16 cellular contexts compared by ENCODE assay signal in the genomic region with DNA sequence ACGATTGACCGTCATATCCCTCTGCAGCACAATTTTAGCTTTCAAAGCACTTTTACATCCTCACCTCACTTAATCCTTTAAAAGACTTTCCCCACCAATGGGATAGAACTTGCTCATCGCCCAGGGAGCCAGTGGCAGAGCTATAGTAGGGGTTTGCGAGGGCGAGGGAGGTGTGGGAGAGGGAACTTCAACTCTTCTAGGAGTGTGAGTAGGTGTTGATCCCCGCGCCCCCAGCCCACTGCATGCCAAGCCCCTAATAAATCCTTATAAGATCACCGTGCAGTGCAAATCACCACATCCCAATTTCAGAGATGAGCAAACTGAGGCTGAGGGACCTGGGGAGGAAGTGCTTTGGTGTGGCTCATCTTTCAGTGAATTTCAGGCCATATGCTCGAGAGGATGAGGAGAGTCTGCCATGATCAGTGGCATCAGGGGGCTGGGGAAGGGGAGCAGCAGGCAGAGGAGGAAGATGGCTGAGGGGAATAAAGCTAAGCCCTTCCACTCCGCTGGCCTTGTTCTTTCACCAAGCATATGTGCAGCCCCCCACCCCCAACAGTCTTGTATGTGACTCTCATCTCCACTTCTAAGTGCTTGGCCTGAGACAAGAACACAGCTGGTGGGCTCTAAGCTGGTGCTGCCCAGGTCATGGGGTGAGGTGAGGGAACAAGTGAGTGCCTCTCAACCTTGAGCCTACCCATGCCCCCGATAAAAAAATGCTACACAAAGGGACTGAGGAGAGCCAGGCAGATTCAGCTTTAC. TPM values are rescaled to one million over a fixed set of nuclear protein-coding genes. Genes with fewer than 3 reads are reported as not detected.
DNase-seq lines count a peak whose midpoint lies in the region; ATAC-seq and TF ChIP-seq lines count a peak whose summit lies in the region.
"Had no signal": no experiment of that assay in that cellular context is flagged by ENCODE, and none has a peak within 500 bp of the region (broad histone marks: within the 10 kb centered on the region; RNA-seq: fewer than 3 reads in every experiment).

No MANE protein-coding gene starts in this region.

- no peak overlapping the region for H3K9ac ChIP-seq in SK-N-SH
- H3K9ac ChIP-seq: BLaER1 had no signal

- no peaks in the 10 kb centered on the region for H4K20me1 ChIP-seq in SK-N-SH (ENCODE audit: insufficient read depth)

- H3F3A ChIP-seq in SK-N-SH (replicated peaks; ENCODE audit: insufficient read depth): no peaks in the 10 kb centered on the region

- no peaks in the 10 kb centered on the region for H3K9me2 ChIP-seq in SK-N-SH

- 80% methylated on average over 10 of the region's 11 CpGs for WGBS in SK-N-SH (ENCODE audit: low lambda C conversion rate)

- peak overlapping the region; percentile 90 for H3K4me3 Mint-ChIP-seq in glutamatergic neuron (ENCODE audit: unreplicated experiment)
- H3K4me3 Mint-ChIP-seq: CD8-positive, alpha-beta memory T cell; GM23338 had no signal

- no peak for TF ChIP-seq CTCF in SK-N-SH (IDR thresholded peaks at IDR 0.05)
- TF ChIP-seq CTCF in glutamatergic neuron (IDR thresholded peaks at IDR 0.05; ENCODE audit: partially characterized antibody, unreplicated experiment): no peak

- no peak overlapping the region for H3K4me3 ChIP-seq in SK-N-SH (ENCODE audit: low read depth in 2 of 2, low read length in 1 of 2)
- H3K4me3 ChIP-seq: BLaER1, GM23338 had no signal

- H3K36me3 ChIP-seq in SK-N-SH (replicated peaks in 1 of 2; ENCODE audit: control insufficient read depth in 1 of 2, insufficient read depth in 2 of 2, low read length in 1 of 2): no peaks in the 10 kb centered on the region
- H3K36me3 ChIP-seq: BLaER1 had no signal

- peak; percentile 6 for DNase-seq in SK-N-SH
- DNase-seq in NCI-H82 (lab: John Stamatoyannopoulos, UW): peak; percentile 75
- DNase-seq in glutamatergic neuron: no peak
- DNase-seq in retina: peak; percentile 70
- no peak for DNase-seq in NCI-H226
- DNase-seq: 8988T; AML-193; Caco-2; CD8-positive, alpha-beta memory T cell; HCEC 1CT had no signal

- no peaks in the 10 kb centered on the region for H3K27me3 ChIP-seq in SK-N-SH (ENCODE audit: insufficient read depth)

- no peaks in the 10 kb centered on the region for H3K9me3 ChIP-seq in SK-N-SH
- H3K9me3 ChIP-seq: BLaER1, Caco-2 had no signal

- H2AFZ ChIP-seq in SK-N-SH (ENCODE audit: low read depth): no peak overlapping the region
- H2AFZ ChIP-seq: GM23338 had no signal

- H3K36me3 Mint-ChIP-seq in glutamatergic neuron (ENCODE audit: unreplicated experiment): no peaks in the 10 kb centered on the region
- H3K36me3 Mint-ChIP-seq: CD8-positive, alpha-beta memory T cell; IgD-negative memory B cell had no signal

- peak overlapping the region; percentile 77 for H3K27ac Mint-ChIP-seq in glutamatergic neuron (ENCODE audit: unreplicated experiment)
- H3K27ac Mint-ChIP-seq: GM23338, IgD-negative memory B cell had no signal

- no peak overlapping the region for H3K27ac ChIP-seq in SK-N-SH (ENCODE audit: low read depth in 2 of 2, low read length in 1 of 2)
- H3K27ac ChIP-seq: BLaER1 had no signal

- H3K27me3 Mint-ChIP-seq in glutamatergic neuron (ENCODE audit: unreplicated experiment): peaks cover 12% of the 10 kb centered on the region

- H3K9me3 Mint-ChIP-seq in glutamatergic neuron (ENCODE audit: unreplicated experiment): peaks cover 12% of the 10 kb centered on the region
- H3K9me3 Mint-ChIP-seq: CD8-positive, alpha-beta memory T cell; GM23338 had no signal

- peaks cover 2% of the 10 kb centered on the region in 2 experiments; a peak in 1 of 4 replicates for H3K4me1 ChIP-seq in SK-N-SH (ENCODE audit: control insufficient read depth in 1 of 2, insufficient read depth in 2 of 2, low read depth in 1 of 2, low read length in 1 of 2)

- ATAC-seq in SK-N-SH treated with all-trans-retinoic acid at 6 μM for 48 hours (no peak), GM18858 (IDR thresholded peaks at IDR 0.05; ENCODE audit: unreplicated experiment) (no peak), HG03097 (IDR thresholded peaks at IDR 0.05; ENCODE audit: low FRiP score, unreplicated experiment) (no peak)
- ATAC-seq: GM23338 had no signal

- POLR2A ChIA-PET in SK-N-SH (lab: Yijun Ruan, JAX): no interaction called here

- peaks cover 54% of the 10 kb centered on the region for H3K4me1 Mint-ChIP-seq in glutamatergic neuron (ENCODE audit: low read depth, unreplicated experiment)
- H3K4me1 Mint-ChIP-seq: IgD-negative memory B cell had no signal

- TF ChIP-seq EP300 in SK-N-SH (IDR thresholded peaks at IDR 0.05; ENCODE audit: borderline replicate concordance in 1 of 2, low read depth in 1 of 2, low read length in 1 of 2): no peak

- no peak for TF ChIP-seq RAD21 in SK-N-SH (IDR thresholded peaks at IDR 0.05; ENCODE audit: low read length)

- H3K79me2 ChIP-seq in SK-N-SH (ENCODE audit: insufficient read depth): no peaks in the 10 kb centered on the region

- CTCF ChIA-PET in SK-N-SH (lab: Yijun Ruan, JAX): interaction anchor here (1.0 to 1.3 kb wide), 4 partner anchors 9 to 111 kb away, joined by 3 to 4 read pairs (median 3); no protein-coding TSS in a partner anchor

- H3K4me2 ChIP-seq in SK-N-SH: no peak overlapping the region
- H3K4me2 ChIP-seq: BLaER1, GM23338 had no signal

TF ChIP-seq in SK-N-SH, 30 proteins besides CTCF, POLR2A, EP300 and RAD21:
- no peak for TF ChIP-seq JUND (IDR thresholded peaks at IDR 0.05)
- no peak for TF ChIP-seq FOXJ3 (CRISPR knock-in tag; IDR thresholded peaks at IDR 0.05)
- TF ChIP-seq TCF12 (IDR thresholded peaks at IDR 0.05): no peak
- TF ChIP-seq, protein P1, sequence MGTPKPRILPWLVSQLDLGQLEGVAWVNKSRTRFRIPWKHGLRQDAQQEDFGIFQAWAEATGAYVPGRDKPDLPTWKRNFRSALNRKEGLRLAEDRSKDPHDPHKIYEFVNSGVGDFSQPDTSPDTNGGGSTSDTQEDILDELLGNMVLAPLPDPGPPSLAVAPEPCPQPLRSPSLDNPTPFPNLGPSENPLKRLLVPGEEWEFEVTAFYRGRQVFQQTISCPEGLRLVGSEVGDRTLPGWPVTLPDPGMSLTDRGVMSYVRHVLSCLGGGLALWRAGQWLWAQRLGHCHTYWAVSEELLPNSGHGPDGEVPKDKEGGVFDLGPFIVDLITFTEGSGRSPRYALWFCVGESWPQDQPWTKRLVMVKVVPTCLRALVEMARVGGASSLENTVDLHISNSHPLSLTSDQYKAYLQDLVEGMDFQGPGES (IDR thresholded peaks at IDR 0.05; ENCODE audit: low read depth, low read length): no peak
- TF ChIP-seq, protein P2, sequence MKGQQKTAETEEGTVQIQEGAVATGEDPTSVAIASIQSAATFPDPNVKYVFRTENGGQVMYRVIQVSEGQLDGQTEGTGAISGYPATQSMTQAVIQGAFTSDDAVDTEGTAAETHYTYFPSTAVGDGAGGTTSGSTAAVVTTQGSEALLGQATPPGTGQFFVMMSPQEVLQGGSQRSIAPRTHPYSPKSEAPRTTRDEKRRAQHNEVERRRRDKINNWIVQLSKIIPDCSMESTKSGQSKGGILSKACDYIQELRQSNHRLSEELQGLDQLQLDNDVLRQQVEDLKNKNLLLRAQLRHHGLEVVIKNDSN (IDR thresholded peaks at IDR 0.05; ENCODE audit: borderline replicate concordance, low read depth): no peak
- no peak for TF ChIP-seq RFX5 (IDR thresholded peaks at IDR 0.05; ENCODE audit: low read length)
- TF ChIP-seq TEAD4 (IDR thresholded peaks at IDR 0.05; ENCODE audit: borderline replicate concordance, insufficient read depth): no peak

TF ChIP-seq in SK-N-SH treated with all-trans-retinoic acid at 6 μM for 48 hours, 23 proteins besides CTCF, POLR2A, EP300 and RAD21 (continues in another document):
- TF ChIP-seq, protein P3, sequence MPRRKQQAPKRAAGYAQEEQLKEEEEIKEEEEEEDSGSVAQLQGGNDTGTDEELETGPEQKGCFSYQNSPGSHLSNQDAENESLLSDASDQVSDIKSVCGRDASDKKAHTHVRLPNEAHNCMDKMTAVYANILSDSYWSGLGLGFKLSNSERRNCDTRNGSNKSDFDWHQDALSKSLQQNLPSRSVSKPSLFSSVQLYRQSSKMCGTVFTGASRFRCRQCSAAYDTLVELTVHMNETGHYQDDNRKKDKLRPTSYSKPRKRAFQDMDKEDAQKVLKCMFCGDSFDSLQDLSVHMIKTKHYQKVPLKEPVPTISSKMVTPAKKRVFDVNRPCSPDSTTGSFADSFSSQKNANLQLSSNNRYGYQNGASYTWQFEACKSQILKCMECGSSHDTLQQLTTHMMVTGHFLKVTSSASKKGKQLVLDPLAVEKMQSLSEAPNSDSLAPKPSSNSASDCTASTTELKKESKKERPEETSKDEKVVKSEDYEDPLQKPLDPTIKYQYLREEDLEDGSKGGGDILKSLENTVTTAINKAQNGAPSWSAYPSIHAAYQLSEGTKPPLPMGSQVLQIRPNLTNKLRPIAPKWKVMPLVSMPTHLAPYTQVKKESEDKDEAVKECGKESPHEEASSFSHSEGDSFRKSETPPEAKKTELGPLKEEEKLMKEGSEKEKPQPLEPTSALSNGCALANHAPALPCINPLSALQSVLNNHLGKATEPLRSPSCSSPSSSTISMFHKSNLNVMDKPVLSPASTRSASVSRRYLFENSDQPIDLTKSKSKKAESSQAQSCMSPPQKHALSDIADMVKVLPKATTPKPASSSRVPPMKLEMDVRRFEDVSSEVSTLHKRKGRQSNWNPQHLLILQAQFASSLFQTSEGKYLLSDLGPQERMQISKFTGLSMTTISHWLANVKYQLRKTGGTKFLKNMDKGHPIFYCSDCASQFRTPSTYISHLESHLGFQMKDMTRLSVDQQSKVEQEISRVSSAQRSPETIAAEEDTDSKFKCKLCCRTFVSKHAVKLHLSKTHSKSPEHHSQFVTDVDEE (CRISPR knock-in tag; IDR thresholded peaks at IDR 0.05): no peak
- TF ChIP-seq, protein P4, sequence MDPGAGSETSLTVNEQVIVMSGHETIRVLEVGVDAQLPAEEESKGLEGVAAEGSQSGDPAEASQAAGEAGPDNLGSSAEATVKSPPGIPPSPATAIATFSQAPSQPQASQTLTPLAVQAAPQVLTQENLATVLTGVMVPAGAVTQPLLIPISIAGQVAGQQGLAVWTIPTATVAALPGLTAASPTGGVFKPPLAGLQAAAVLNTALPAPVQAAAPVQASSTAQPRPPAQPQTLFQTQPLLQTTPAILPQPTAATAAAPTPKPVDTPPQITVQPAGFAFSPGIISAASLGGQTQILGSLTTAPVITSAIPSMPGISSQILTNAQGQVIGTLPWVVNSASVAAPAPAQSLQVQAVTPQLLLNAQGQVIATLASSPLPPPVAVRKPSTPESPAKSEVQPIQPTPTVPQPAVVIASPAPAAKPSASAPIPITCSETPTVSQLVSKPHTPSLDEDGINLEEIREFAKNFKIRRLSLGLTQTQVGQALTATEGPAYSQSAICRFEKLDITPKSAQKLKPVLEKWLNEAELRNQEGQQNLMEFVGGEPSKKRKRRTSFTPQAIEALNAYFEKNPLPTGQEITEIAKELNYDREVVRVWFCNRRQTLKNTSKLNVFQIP (CRISPR knock-in tag; IDR thresholded peaks at IDR 0.05; ENCODE audit: borderline replicate concordance, low read depth): no peak
- no peak for TF ChIP-seq ZFP30 (CRISPR knock-in tag; IDR thresholded peaks at IDR 0.05)

RNA-seq across cellular contexts. Expression of a gene that starts 5.1 kb away (rescaled TPM):
- polyA plus RNA-seq in SK-N-SH (2012; rRNA removed): 3.6 and 3.7 TPM in 2 replicates
- 1.6 and 2.2 TPM in 2 replicates for polyA plus RNA-seq in SK-N-SH (2012; cell fraction: cytosol; rRNA removed)
- polyA plus RNA-seq in SK-N-SH (2012; cell fraction: nucleus; rRNA removed): 5.7 and 6.7 TPM in 2 replicates
- total RNA-seq in glutamatergic neuron (ENCODE audit: unreplicated experiment): 86.6 TPM
- total RNA-seq: CD8-positive, alpha-beta memory T cell had no signal
- polyA plus RNA-seq: CD8-positive, alpha-beta memory T cell; IgD-negative memory B cell had no signal

Comparison
In these comparisons a context has a peak if more than half of its experiments do, and no peak if none do; other contexts are left out.
1. DNase-seq: peak in SK-N-SH (single experiment), NCI-H82 (single experiment) and retina (single experiment); none in glutamatergic neuron (single experiment) and NCI-H226 (single experiment).